ENCODE assay signal across 35 cellular contexts in genomic region chr11:21364866-21365624, GRCh38.
"Had no signal": no experiment of that assay in that cellular context is flagged by ENCODE, and none has a peak within 500 bp of the region (broad histone marks: within the 10 kb centered on the region; RNA-seq: fewer than 3 reads in every experiment).

No MANE protein-coding gene starts in this region.

- H3K4me1 ChIP-seq: Peyer's patch, SJSA1 had no signal

- H3K9me3 ChIP-seq: MG63, Peyer's patch had no signal

- H3K4me3 ChIP-seq: MG63, Peyer's patch, SJSA1 had no signal

- H3K36me3 ChIP-seq: brain microvascular endothelial cell, MG63, Peyer's patch, SJSA1, WERI-Rb-1 had no signal

- ATAC-seq: activated CD8-positive, alpha-beta memory T cell treated with anti-CD3 and anti-CD28 coated beads, Interleukin-2, amount 10 ng/mL, durations not matched to agents 7 days and 5 days; activated T-cell treated with anti-CD3 and anti-CD28 coated beads, Interleukin-2, amount 50 U/mL, for 72 hours; activated T-helper 17 cell treated with anti-CD3 and anti-CD28 coated beads, Interleukin-2, amount 50 U/mL, for 72 hours; PC-3 had no signal

- DNase-seq: activated CD4-positive, alpha-beta memory T cell treated with anti-CD3 and anti-CD28 coated beads, Interleukin-2, amount 10 ng/mL, durations not matched to agents 7 days and 5 days; activated CD4-positive, alpha-beta T cell treated with anti-CD3 and anti-CD28 coated beads for 1 hour; activated CD4-positive, alpha-beta T cell treated with anti-CD3 and anti-CD28 coated beads for 48 hours; activated CD4-positive, CD25-positive, alpha-beta regulatory T cell; activated CD8-positive, alpha-beta memory T cell treated with anti-CD3 and anti-CD28 coated beads for 24 hours; activated CD8-positive, alpha-beta memory T cell treated with anti-CD3 and anti-CD28 coated beads, Interleukin-2, amount 10 ng/mL, durations not matched to agents 7 days and 5 days; activated effector memory CD4-positive, alpha-beta T cell treated with anti-CD3 and anti-CD28 coated beads, Interleukin-2, amount 50 U/mL, for 16 hours; activated naive CD4-positive, alpha-beta T cell; activated naive CD4-positive, alpha-beta T cell treated with anti-CD3 and anti-CD28 coated beads, Interleukin-2, amount 50 U/mL, for 16 hours; activated naive CD8-positive, alpha-beta T cell treated with anti-CD3 and anti-CD28 coated beads for 36 hours; activated T-cell treated with anti-CD3 and anti-CD28 coated beads, Interleukin-2, amount 50 U/mL, for 1 hour; activated T-cell treated with anti-CD3 and anti-CD28 coated beads, Interleukin-2, amount 50 U/mL, for 72 hours; amniotic stem cell; aorta; brain microvascular endothelial cell; central memory CD4-positive, alpha-beta T cell; Kasumi-1; KG1; MG63; MV-4-11; NCI-H1092; NCI-H1436 treated with DMSO at 0.1 percent for 48 hours; NCI-H1694 treated with DMSO at 0.1 percent for 48 hours; NCI-H2029; NCI-H2171 treated with DMSO at 0.1 percent for 48 hours; NCI-H226; NCI-H446 treated with DMSO at 0.1 percent for 48 hours; NCI-H524; PC-3; Peyer's patch; RPMI8226; SHP77 treated with DMSO at 0.1 percent for 48 hours; WERI-Rb-1 had no signal

- H3K27me3 ChIP-seq: brain microvascular endothelial cell, MG63, Peyer's patch, SJSA1 had no signal

- H3K27ac ChIP-seq: brain microvascular endothelial cell, Peyer's patch, SJSA1, WERI-Rb-1 had no signal
